1 cellular context compared by ENCODE assay signal in genomic region chr19:14516048-14516534, GRCh38.
TF ChIP-seq lines count a peak whose summit lies in the region.

No MANE protein-coding gene starts in this region.

TF ChIP-seq in WTC11, 78 proteins besides CTCF, POLR2A, EP300 and RAD21 (continued from another document):
- no peak for TF ChIP-seq ZNF512 (CRISPR knock-in tag; IDR thresholded peaks at IDR 0.05; ENCODE audit: borderline replicate concordance)
- TF ChIP-seq TP53 (CRISPR knock-in tag; IDR thresholded peaks at IDR 0.05): no peak
- TF ChIP-seq CBFB (CRISPR knock-in tag; IDR thresholded peaks at IDR 0.05; ENCODE audit: low read depth): no peak
- no peak for TF ChIP-seq ZNF263 (CRISPR knock-in tag; IDR thresholded peaks at IDR 0.05; ENCODE audit: low read depth)
- no peak for TF ChIP-seq ERG (CRISPR knock-in tag; IDR thresholded peaks at IDR 0.05)
- TF ChIP-seq FOXP1 (CRISPR knock-in tag; IDR thresholded peaks at IDR 0.05; ENCODE audit: borderline replicate concordance): no peak
- no peak for TF ChIP-seq ZNF317 (CRISPR knock-in tag; IDR thresholded peaks at IDR 0.05; ENCODE audit: borderline replicate concordance, low read depth)
- no peak for TF ChIP-seq SMAD3 (CRISPR knock-in tag; IDR thresholded peaks at IDR 0.05; ENCODE audit: borderline replicate concordance)
- no peak for TF ChIP-seq GTF2I (CRISPR knock-in tag; conservative IDR thresholded peaks at IDR 0.05)
